In the genomic region with DNA sequence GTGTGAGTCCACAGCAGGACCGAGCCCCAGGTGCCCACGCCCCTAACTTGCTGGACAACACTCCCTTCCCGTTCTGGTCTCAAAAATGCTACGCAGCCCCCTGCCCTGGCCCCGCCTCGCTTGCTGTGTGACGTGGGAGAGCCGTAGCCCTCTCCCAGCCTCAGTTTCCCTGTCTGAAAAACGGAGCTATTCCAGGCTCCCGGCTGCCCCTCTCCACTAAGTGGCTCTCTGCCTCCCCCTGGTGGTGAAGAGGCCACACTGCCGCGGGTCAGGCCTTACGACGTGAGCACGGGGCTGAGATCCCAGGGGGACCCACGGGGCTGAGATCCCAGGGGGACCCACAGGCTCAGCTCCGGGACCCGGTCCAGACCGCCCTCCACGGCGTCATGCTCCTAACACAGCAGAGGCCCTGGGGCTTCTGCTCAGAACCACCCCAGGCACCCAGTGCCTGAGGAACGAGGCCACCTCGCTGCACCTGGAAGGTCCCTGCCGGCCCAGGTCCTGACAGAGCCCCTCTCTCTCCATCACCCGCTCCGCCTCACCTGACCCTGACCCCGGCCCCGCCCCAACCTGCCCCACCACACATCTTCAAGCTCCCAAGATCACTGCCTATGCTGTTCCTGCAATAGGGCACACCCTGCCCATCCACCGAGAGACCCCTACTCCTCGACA, we compare ENCODE assay signal across 8 cellular contexts. TPM values are rescaled to one million over a fixed set of nuclear protein-coding genes. Genes with fewer than 3 reads are reported as not detected.
DNase-seq lines count a peak whose midpoint lies in the region; ATAC-seq, FAIRE-seq and TF ChIP-seq lines count a peak whose summit lies in the region.

No MANE protein-coding gene starts in this region.

- TF ChIP-seq CTCF in breast epithelium (IDR thresholded peaks at IDR 0.05), result peak; percentile 85 to 87 (median 87)
- TF ChIP-seq CTCF in kidney (IDR thresholded peaks at IDR 0.05; ENCODE audit: borderline replicate concordance, extremely low read depth, insufficient read depth), result peak; percentile 98

- intact Hi-C loops in breast epithelium (cut with DNase I; ENCODE audit: low total_unique reads), result no loop called here
- intact Hi-C loops in kidney (cut with DNase I), result no loop called here

- peaks cover 9 to 33% of the 10 kb centered on the region in 2 donors for H3K27me3 ChIP-seq in breast epithelium

- no peak for TF ChIP-seq POLR2A in breast epithelium (IDR thresholded peaks at IDR 0.05)

- H3K4me1 ChIP-seq in breast epithelium, result no peaks in the 10 kb centered on the region
- H3K4me1 ChIP-seq in kidney (ENCODE audit: control insufficient read depth in 1 of 2, insufficient read depth in 1 of 2, low read depth in 1 of 2, low read length in 2 of 2), result peaks cover 0 to 2% of the 10 kb centered on the region in 2 donors

- H3K4me3 ChIP-seq in breast epithelium (no peak overlapping the region), kidney (ENCODE audit: low read length in 2 of 2) (no peak overlapping the region)

- H3K9me3 ChIP-seq in breast epithelium (no peaks in the 10 kb centered on the region), kidney (ENCODE audit: control insufficient read depth in 1 of 2, low read length in 2 of 2) (no peaks in the 10 kb centered on the region)

- no peaks in the 10 kb centered on the region for H3K36me3 ChIP-seq in breast epithelium
- H3K36me3 ChIP-seq in kidney (ENCODE audit: control insufficient read depth in 1 of 2, insufficient read depth in 2 of 2, low read length in 2 of 2), result no peaks in the 10 kb centered on the region

- peak; percentile 70 for DNase-seq in NCI-H510A treated with DMSO at 0.1 percent for 48 hours (lab: John Stamatoyannopoulos, UW)
- DNase-seq in NCI-H510A (lab: John Stamatoyannopoulos, UW), result no peak
- peak; percentile 68 for DNase-seq in NCI-H1105 (lab: John Stamatoyannopoulos, UW)
- peak; percentile 57 to 87 (median 74) for DNase-seq in activated CD4-positive, CD25-positive, alpha-beta regulatory T cell (lab: John Stamatoyannopoulos, UW)
- DNase-seq in breast epithelium (ENCODE audit: low spot score in 2 of 2), result peak in 1 of 2 donors; percentile 74
- no peak for DNase-seq in kidney
- DNase-seq in stimulated activated CD4-positive, alpha-beta T cell treated with anti-CD3 and anti-CD28 coated beads, Interleukin-4, amount 100 ng/mL, for 1 hour, result peak; percentile 83

- no peak for ATAC-seq in GM21381 (IDR thresholded peaks at IDR 0.05; ENCODE audit: unreplicated experiment)

- H3K9ac ChIP-seq in kidney (ENCODE audit: low read length in 2 of 2), result no peak overlapping the region

- no peak for FAIRE-seq in kidney (lab: Jason Lieb, UNC)

- H3K27ac ChIP-seq in breast epithelium, result no peak overlapping the region
- H3K27ac ChIP-seq in kidney (ENCODE audit: low read depth in 2 of 2, low read length in 2 of 2), result no peak overlapping the region

RNA-seq across cellular contexts. Expression of gene MICALL2, which starts 26.7 kb away (rescaled TPM):
- total RNA-seq in breast epithelium (10 to 100 TPM in 2 of 3 donors, 1 to 10 TPM in 1; 4.0 to 20.0 (median 15.8) TPM), kidney (53.4 TPM)
- polyA plus RNA-seq in kidney (ENCODE audit: insufficient read depth, low read depth, low replicate concordance), result 16.6 TPM

Comparison
In these comparisons a context has a peak if more than half of its experiments do, and no peak if none do; other contexts are left out.
1. DNase-seq: peak in NCI-H510A treated with DMSO at 0.1 percent for 48 hours (single experiment), NCI-H1105 (single experiment), activated CD4-positive, CD25-positive, alpha-beta regulatory T cell (4 of 4) and stimulated activated CD4-positive, alpha-beta T cell treated with anti-CD3 and anti-CD28 coated beads, Interleukin-4, amount 100 ng/mL, for 1 hour (single experiment); none in NCI-H510A (single experiment) and kidney (single experiment).